In the genomic region with DNA sequence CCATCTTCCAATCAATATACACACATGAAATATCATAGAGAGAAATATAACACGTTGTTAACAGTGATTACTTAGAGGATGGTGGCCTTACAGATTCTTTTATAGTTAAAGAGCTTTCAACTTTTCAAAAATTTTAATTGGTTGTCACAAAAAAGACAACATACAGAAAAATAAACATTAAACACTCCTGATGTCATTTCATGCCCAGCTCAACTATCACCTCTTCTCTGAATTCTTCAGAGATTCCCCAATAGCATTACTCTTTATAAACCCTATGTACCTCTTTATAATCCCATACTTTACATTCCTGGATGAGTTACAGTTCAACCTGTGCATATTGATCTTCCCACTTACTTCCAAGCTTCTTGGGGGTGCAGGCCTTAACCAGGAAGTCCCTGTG, we compare ENCODE assay signal across 30 cellular contexts.
A peak's percentile ranks its signal among the peaks of the same experiment; 100 is the strongest.
DNase-seq lines count a peak whose midpoint lies in the region; ATAC-seq, FAIRE-seq and TF ChIP-seq lines count a peak whose summit lies in the region.
"Had no signal": no experiment of that assay in that cellular context is flagged by ENCODE, and none has a peak within 500 bp of the region (broad histone marks: within the 10 kb centered on the region; RNA-seq: fewer than 3 reads in every experiment).

No MANE protein-coding gene starts in this region.

- H3K79me2 ChIP-seq in HepG2 (ENCODE audit: insufficient read depth, low read length) (no peaks in the 10 kb centered on the region), K562 (ENCODE audit: control insufficient read depth, insufficient read depth, low read length) (no peaks in the 10 kb centered on the region)

- H3K27me3 ChIP-seq in HepG2 (ENCODE audit: control insufficient read depth in 1 of 2, insufficient read depth in 2 of 2, low read length in 2 of 2) (no peaks in the 10 kb centered on the region), right lobe of liver (no peaks in the 10 kb centered on the region), K562 (ENCODE audit: control insufficient read depth in 2 of 2, insufficient read depth in 2 of 2, low read length in 2 of 2) (no peaks in the 10 kb centered on the region)
- H3K27me3 ChIP-seq: BE2C; BLaER1; BLaER1 treated with 17β-estradiol and CSF1 and Interleukin-3, amounts not matched to agents 10 nM and 100 nM had no signal

- H3K9me1 ChIP-seq in K562 (ENCODE audit: control insufficient read depth, insufficient read depth, low read length): no peaks in the 10 kb centered on the region

- 0% methylated on average over 1 of the region's 1 CpG for WGBS in HepG2 (ENCODE audit: low lambda C conversion rate)
- WGBS in right lobe of liver (ENCODE audit: insufficient coverage, low coverage, low lambda C conversion rate, missing lambda C conversion rate): 45% methylated on average over 1 of the region's 1 CpG
- 0% methylated on average over 1 of the region's 1 CpG for WGBS in K562 (ENCODE audit: insufficient coverage, low coverage, missing lambda C conversion rate)

- DNase-seq in HepG2 (ENCODE audit: low spot score) (no peak), right lobe of liver (no peak), K562 (ENCODE audit: extremely low read depth in 1 of 4, low spot score in 3 of 4) (no peak), C1 segment of cervical spinal cord (lab: John Stamatoyannopoulos, UW) (no peak)
- DNase-seq: 8988T; ACHN; AML-193; BE2C; Caco-2; Calu3; CD4-positive, alpha-beta memory T cell; CD4-positive, alpha-beta T cell; CD4-positive, CD25-positive, alpha-beta regulatory T cell; CD8-positive, alpha-beta memory T cell; CD8-positive, alpha-beta T cell; COR-L47; DMS 273 treated with DMSO at 0.1 percent for 48 hours; DMS153; DMS53; DMS79; DMS79 treated with DMSO at 0.1 percent for 48 hours; DND-41; EL had no signal

- H3K27ac ChIP-seq in HepG2 (ENCODE audit: extremely low read length, insufficient read depth, low read length) (no peak overlapping the region), right lobe of liver (no peak overlapping the region), K562 (ENCODE audit: extremely low read depth, low read depth, low read length) (no peak overlapping the region)
- H3K27ac ChIP-seq: 22Rv1; A549; BLaER1; BLaER1 treated with 17β-estradiol and CSF1 and Interleukin-3, amounts not matched to agents 10 nM and 100 nM; C4-2B had no signal

- TF ChIP-seq EP300 in HepG2 (IDR thresholded peaks at IDR 0.05; ENCODE audit: low read depth in 2 of 2, low read length in 2 of 2): no peak
- TF ChIP-seq EP300 in HepG2 (CRISPR knock-in tag; IDR thresholded peaks at IDR 0.05; ENCODE audit: borderline replicate concordance): no peak
- TF ChIP-seq EP300 in K562 (IDR thresholded peaks at IDR 0.05; ENCODE audit: low read length): no peak

- no peak for TF ChIP-seq CTCF in HepG2 (CRISPR knock-in tag; IDR thresholded peaks at IDR 0.05)
- TF ChIP-seq CTCF in right lobe of liver (IDR thresholded peaks at IDR 0.05): no peak
- TF ChIP-seq CTCF in K562 (IDR thresholded peaks at IDR 0.05 in 2 of 3, conservative IDR thresholded peaks at IDR 0.05 in 1 of 3; ENCODE audit: insufficient read depth in 2 of 3, low read depth in 1 of 3, low read length in 3 of 3): no peak

- no peak overlapping the region for H3K9ac ChIP-seq in HepG2 (ENCODE audit: insufficient read depth, low read depth, low read length)
- no peak overlapping the region for H3K9ac ChIP-seq in K562 (ENCODE audit: insufficient read depth in 1 of 2, low read depth in 2 of 2, low read length in 2 of 2)
- H3K9ac ChIP-seq: BLaER1; BLaER1 treated with 17β-estradiol and CSF1 and Interleukin-3, amounts not matched to agents 10 nM and 100 nM had no signal

- H3K4me1 ChIP-seq in HepG2 (ENCODE audit: insufficient read depth, low read length) (no peaks in the 10 kb centered on the region), right lobe of liver (no peaks in the 10 kb centered on the region), K562 (replicated peaks in 1 of 2; ENCODE audit: control insufficient read depth in 2 of 2, insufficient read depth in 2 of 2, low read length in 2 of 2) (no peaks in the 10 kb centered on the region)
- H3K4me1 ChIP-seq: A549; BE2C; BLaER1; BLaER1 treated with 17β-estradiol and CSF1 and Interleukin-3, amounts not matched to agents 10 nM and 100 nM; Caco-2 had no signal

- H3K9me3 ChIP-seq in HepG2 (ENCODE audit: low read length): peaks cover 3% of the 10 kb centered on the region; the same call in 1 of the 2 replicates
- H3K9me3 ChIP-seq in right lobe of liver: no peaks in the 10 kb centered on the region
- no peaks in the 10 kb centered on the region for H3K9me3 ChIP-seq in K562 (replicated peaks; ENCODE audit: control insufficient read depth, insufficient read depth, low read depth, low read length)
- H3K9me3 ChIP-seq: A549, BE2C had no signal

- FAIRE-seq in HepG2 (lab: Jason Lieb, UNC) (no peak), K562 (lab: Jason Lieb, UNC) (no peak)
- FAIRE-seq: A204.1, A549, D721Med had no signal

- intact Hi-C loops in HepG2 (cut with micrococcal nuclease; ENCODE audit: unreplicated experiment) (no loop called here), right lobe of liver (cut with DNase I) (no loop called here), K562 (cut with micrococcal nuclease) (no loop called here)

- ATAC-seq in HepG2: no peak
- ATAC-seq in right lobe of liver: no peak
- no peak for ATAC-seq in K562
- ATAC-seq: A549; CD8-positive, alpha-beta T cell had no signal

- no peak overlapping the region for H2AFZ ChIP-seq in HepG2 (ENCODE audit: low read length)
- H2AFZ ChIP-seq in K562 (ENCODE audit: low read depth, low read length): no peak overlapping the region

- in situ Hi-C loops in HepG2 (cut with HindIII; ENCODE audit: extremely low pct_ligation_motif_present, low pct_unique_long_range_greater_than_20kb) (no loop called here), K562 (cut with MboI) (no loop called here)

- TF ChIP-seq POLR2A in HepG2 (IDR thresholded peaks at IDR 0.05; ENCODE audit: insufficient read depth in 1 of 2, low read depth in 2 of 2, low read length in 2 of 2) (no peak), right lobe of liver (IDR thresholded peaks at IDR 0.05) (no peak), K562 (conservative IDR thresholded peaks at IDR 0.05) (no peak)

- POLR2A ChIA-PET in HepG2 (lab: Yijun Ruan, JAX) (no interaction called here), K562 (lab: Yijun Ruan, JAX) (no interaction called here)

- no peak overlapping the region for H3K4me3 ChIP-seq in HepG2 (replicated peaks in 1 of 3; ENCODE audit: insufficient read depth in 1 of 3, low read depth in 2 of 3, low read length in 3 of 3)
- H3K4me3 ChIP-seq in right lobe of liver: no peak overlapping the region
- no peak overlapping the region for H3K4me3 ChIP-seq in K562
- H3K4me3 ChIP-seq: A549; BLaER1; BLaER1 treated with 17β-estradiol and CSF1 and Interleukin-3, amounts not matched to agents 10 nM and 100 nM had no signal

- H3K4me2 ChIP-seq in HepG2 (ENCODE audit: low read depth, low read length) (no peak overlapping the region), K562 (ENCODE audit: insufficient read depth, low read length) (no peak overlapping the region)
- H3K4me2 ChIP-seq: A549; BLaER1; BLaER1 treated with 17β-estradiol and CSF1 and Interleukin-3, amounts not matched to agents 10 nM and 100 nM had no signal

- BruUV-seq in HepG2 (replicated peaks; lab: Mats Ljungman, UMichigan) (no TSS peak), K562 (replicated peaks; lab: Mats Ljungman, UMichigan) (no TSS peak)

- TF ChIP-seq RAD21 in HepG2 (CRISPR knock-in tag; IDR thresholded peaks at IDR 0.05): no peak
- TF ChIP-seq RAD21 in K562 (CRISPR knock-in tag; conservative IDR thresholded peaks at IDR 0.05 in 1 of 2, IDR thresholded peaks at IDR 0.05 in 1 of 2): no peak

- no peaks in the 10 kb centered on the region for H3K36me3 ChIP-seq in HepG2 (replicated peaks in 1 of 2; ENCODE audit: control insufficient read depth in 1 of 2, insufficient read depth in 2 of 2, low read length in 2 of 2)
- no peaks in the 10 kb centered on the region for H3K36me3 ChIP-seq in right lobe of liver
- no peaks in the 10 kb centered on the region for H3K36me3 ChIP-seq in K562 (ENCODE audit: control insufficient read depth, insufficient read depth, low read length)
- H3K36me3 ChIP-seq: BE2C; BLaER1; BLaER1 treated with 17β-estradiol and CSF1 and Interleukin-3, amounts not matched to agents 10 nM and 100 nM had no signal

- H4K20me1 ChIP-seq in HepG2 (ENCODE audit: insufficient read depth, low read length): no peaks in the 10 kb centered on the region
- no peaks in the 10 kb centered on the region for H4K20me1 ChIP-seq in K562 (replicated peaks; ENCODE audit: control insufficient read depth, insufficient read depth, low read length)
- H4K20me1 ChIP-seq: BLaER1; BLaER1 treated with 17β-estradiol and CSF1 and Interleukin-3, amounts not matched to agents 10 nM and 100 nM had no signal

- CTCF ChIA-PET in HepG2 (lab: Yijun Ruan, JAX; ENCODE audit: low intra/inter-chr PET ratio, low total read pairs) (no interaction called here), K562 (lab: Yijun Ruan, JAX; ENCODE audit: low intra/inter-chr PET ratio) (no interaction called here)

TF ChIP-seq in HepG2, 621 proteins besides CTCF, POLR2A, EP300 and RAD21:
- TF ChIP-seq CBX1 (IDR thresholded peaks at IDR 0.05; ENCODE audit: low read depth) (no peak), HNRNPUL1 (IDR thresholded peaks at IDR 0.05; ENCODE audit: low read depth, low read length) (no peak), ZFP1 (CRISPR knock-in tag; IDR thresholded peaks at IDR 0.05) (peak; percentile 60; the same call in 1 of the 2 replicates)
- TF ChIP-seq, protein P1, sequence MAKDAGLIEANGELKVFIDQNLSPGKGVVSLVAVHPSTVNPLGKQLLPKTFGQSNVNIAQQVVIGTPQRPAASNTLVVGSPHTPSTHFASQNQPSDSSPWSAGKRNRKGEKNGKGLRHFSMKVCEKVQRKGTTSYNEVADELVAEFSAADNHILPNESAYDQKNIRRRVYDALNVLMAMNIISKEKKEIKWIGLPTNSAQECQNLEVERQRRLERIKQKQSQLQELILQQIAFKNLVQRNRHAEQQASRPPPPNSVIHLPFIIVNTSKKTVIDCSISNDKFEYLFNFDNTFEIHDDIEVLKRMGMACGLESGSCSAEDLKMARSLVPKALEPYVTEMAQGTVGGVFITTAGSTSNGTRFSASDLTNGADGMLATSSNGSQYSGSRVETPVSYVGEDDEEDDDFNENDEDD (CRISPR knock-in tag; IDR thresholded peaks at IDR 0.05; ENCODE audit: borderline replicate concordance): no peak
TF ChIP-seq in HepG2: peak in this region for 1.

TF ChIP-seq in K562, 482 proteins besides CTCF, POLR2A, EP300 and RAD21:
- no peak for TF ChIP-seq HNRNPUL1 (IDR thresholded peaks at IDR 0.05; ENCODE audit: low read length)
- TF ChIP-seq ZFP1 (CRISPR knock-in tag; IDR thresholded peaks at IDR 0.05): peak; percentile 83
